Comparison of ENCODE assay signal across 11 cellular contexts in the genomic region with DNA sequence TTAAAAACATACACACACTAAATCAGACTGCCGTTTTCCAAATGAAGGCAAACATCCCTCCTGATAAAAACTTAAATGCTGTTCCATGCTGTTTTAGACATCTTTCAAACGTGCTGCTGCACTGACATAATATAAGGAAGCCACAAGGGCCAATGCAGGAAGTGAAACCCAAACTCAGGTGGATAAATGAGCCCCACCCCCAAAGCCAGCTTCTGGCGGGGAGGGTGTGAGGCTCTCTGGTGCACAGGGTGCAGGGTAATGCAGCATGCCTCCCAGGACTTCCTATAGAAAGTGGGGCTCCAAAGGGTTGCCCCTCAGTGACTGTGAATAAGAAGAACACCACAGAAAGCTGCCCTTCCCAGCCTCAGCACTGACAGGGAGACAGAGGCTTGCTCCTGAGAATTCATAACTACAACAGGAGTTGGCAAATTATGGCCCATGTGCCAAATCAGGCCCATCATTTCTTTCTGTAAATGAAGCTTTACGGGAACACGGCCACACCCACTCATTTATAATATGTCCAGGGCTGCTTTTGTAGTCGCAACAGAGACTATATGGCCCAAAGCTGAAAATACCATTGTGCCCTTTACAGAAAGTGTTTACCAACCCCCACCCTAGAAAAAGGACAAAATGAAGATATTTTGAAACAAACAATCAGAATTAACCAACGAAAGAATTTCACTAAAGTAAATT. TPM values are rescaled to one million over a fixed set of nuclear protein-coding genes. Genes with fewer than 3 reads are reported as not detected.
DNase-seq lines count a peak whose midpoint lies in the region; ATAC-seq lines count a peak whose summit lies in the region.
"Not testable (repeated sequence)": the region's sequence is repeated elsewhere in the genome, so short reads cannot be mapped to it uniquely, and the experiment has no call there.
"Had no signal": no experiment of that assay in that cellular context is flagged by ENCODE, and none has a peak within 500 bp of the region (broad histone marks: within the 10 kb centered on the region; RNA-seq: fewer than 3 reads in every experiment).

No MANE protein-coding gene starts in this region.

- not testable (repeated sequence) for H3K27me3 Mint-ChIP-seq in activated CD4-positive, alpha-beta memory T cell treated with anti-CD3 and anti-CD28 coated beads for 36 hours; central memory CD8-positive, alpha-beta T cell

- H3K9me3 ChIP-seq in BLaER1 = peaks cover 11% of the 10 kb centered on the region

- H3K27me3 ChIP-seq in BLaER1 = not testable (repeated sequence)

- DNase-seq in MV-4-11 (lab: John Stamatoyannopoulos, UW) = peak; percentile 25
- peak; percentile 37 for DNase-seq in activated CD4-positive, alpha-beta memory T cell treated with anti-CD3 and anti-CD28 coated beads for 36 hours
- DNase-seq in central memory CD8-positive, alpha-beta T cell (ENCODE audit: low spot score in 2 of 2) = not testable (repeated sequence)

- peak overlapping the region; percentile 26; the same call in 1 of the 2 replicates for H3K4me2 ChIP-seq in BLaER1

- H3K36me3 ChIP-seq in BLaER1 = peaks cover 76% of the 10 kb centered on the region

- H3K9me3 Mint-ChIP-seq in activated CD4-positive, alpha-beta memory T cell treated with anti-CD3 and anti-CD28 coated beads for 36 hours; central memory CD8-positive, alpha-beta T cell: not testable (repeated sequence)

- ATAC-seq in GM18870 (IDR thresholded peaks at IDR 0.05; ENCODE audit: unreplicated experiment) = peak; percentile 98
- peak; percentile 99 for ATAC-seq in GM21381 (IDR thresholded peaks at IDR 0.05; ENCODE audit: unreplicated experiment)
- ATAC-seq in HG02840 (IDR thresholded peaks at IDR 0.05; ENCODE audit: low FRiP score, unreplicated experiment) = peak; percentile 89
- peak; percentile 99 for ATAC-seq in HG03280 (IDR thresholded peaks at IDR 0.05; ENCODE audit: unreplicated experiment)
- peak; percentile 88 for ATAC-seq in central memory CD8-positive, alpha-beta T cell (replicated peaks; ENCODE audit: extremely low read depth, poor library complexity, severe bottlenecking)

- not testable (repeated sequence) for H3K4me3 ChIP-seq in BLaER1

- CTCF ChIA-PET in activated CD4-positive, alpha-beta memory T cell treated with anti-CD3 and anti-CD28 coated beads for 36 hours (lab: Charles Lee) = interaction anchor here (2.1 kb wide), 1 partner anchor 10 kb away, joined by 6 read pairs; no protein-coding TSS in a partner anchor

- peaks cover 32% of the 10 kb centered on the region for H3K36me3 Mint-ChIP-seq in activated CD4-positive, alpha-beta memory T cell treated with anti-CD3 and anti-CD28 coated beads for 36 hours
- peaks cover 23% of the 10 kb centered on the region for H3K36me3 Mint-ChIP-seq in central memory CD8-positive, alpha-beta T cell (ENCODE audit: insufficient read depth)

- H3K9ac ChIP-seq in BLaER1 = not testable (repeated sequence)

- H3K27ac Mint-ChIP-seq in activated CD4-positive, alpha-beta memory T cell treated with anti-CD3 and anti-CD28 coated beads for 36 hours = not testable (repeated sequence)
- peak overlapping the region; percentile 79 for H3K27ac Mint-ChIP-seq in central memory CD8-positive, alpha-beta T cell (ENCODE audit: low read depth)

- H3K4me3 Mint-ChIP-seq in activated CD4-positive, alpha-beta memory T cell treated with anti-CD3 and anti-CD28 coated beads for 36 hours = not testable (repeated sequence)
- peak overlapping the region; percentile 26 for H3K4me3 Mint-ChIP-seq in central memory CD8-positive, alpha-beta T cell

- H3K27ac ChIP-seq in BLaER1 = not testable (repeated sequence)

- H3K4me1 Mint-ChIP-seq in activated CD4-positive, alpha-beta memory T cell treated with anti-CD3 and anti-CD28 coated beads for 36 hours (ENCODE audit: low read depth) = peaks cover 37% of the 10 kb centered on the region
- peaks cover 15% of the 10 kb centered on the region for H3K4me1 Mint-ChIP-seq in central memory CD8-positive, alpha-beta T cell

- POLR2A ChIA-PET in activated CD4-positive, alpha-beta memory T cell treated with anti-CD3 and anti-CD28 coated beads for 36 hours (lab: Charles Lee) = not testable (repeated sequence)

- intact Hi-C loops in activated CD4-positive, alpha-beta memory T cell treated with anti-CD3 and anti-CD28 coated beads for 36 hours (cut with micrococcal nuclease) = not testable (repeated sequence)

- not testable (repeated sequence) for H4K20me1 ChIP-seq in BLaER1

- H3K4me1 ChIP-seq in BLaER1 = not testable (repeated sequence)

RNA-seq across cellular contexts. Expression of gene OCA2, which starts 37.2 kb away (rescaled TPM):
- total RNA-seq in activated CD4-positive, alpha-beta memory T cell treated with anti-CD3 and anti-CD28 coated beads for 36 hours = not detected
- total RNA-seq: activated T-helper 1 cell treated with anti-CD3 and anti-CD28 coated beads, Interleukin-12 subunit alpha, Interleukin-12 subunit beta, Interleukin-2, Interleukin-4 antibody, amounts not matched to agents 30 ng/mL and 10 ng/mL and 1 ng/mL, durations not matched to agents 14 hours and 24 hours and 36 hours; dermis microvascular lymphatic vessel endothelial cell; fibroblast of lung had no signal
